ENCODE assay signal across 1 cellular context in genomic region chr10:125559210-125559609, GRCh38.
TF ChIP-seq lines count a peak whose summit lies in the region.

No MANE protein-coding gene starts in this region.

TF ChIP-seq in WTC11, 78 proteins besides CTCF, POLR2A, EP300 and RAD21 (continued from another document):
- no peak for TF ChIP-seq AFF4 (CRISPR knock-in tag; IDR thresholded peaks at IDR 0.05; ENCODE audit: borderline replicate concordance)
- TF ChIP-seq ZNF317 (CRISPR knock-in tag; IDR thresholded peaks at IDR 0.05; ENCODE audit: borderline replicate concordance, low read depth) = no peak
- TF ChIP-seq RORB (CRISPR knock-in tag; IDR thresholded peaks at IDR 0.05) = no peak
- no peak for TF ChIP-seq ETV6 (CRISPR knock-in tag; IDR thresholded peaks at IDR 0.05)
